Comparison of ENCODE assay signal across 8 cellular contexts in the genomic region with DNA sequence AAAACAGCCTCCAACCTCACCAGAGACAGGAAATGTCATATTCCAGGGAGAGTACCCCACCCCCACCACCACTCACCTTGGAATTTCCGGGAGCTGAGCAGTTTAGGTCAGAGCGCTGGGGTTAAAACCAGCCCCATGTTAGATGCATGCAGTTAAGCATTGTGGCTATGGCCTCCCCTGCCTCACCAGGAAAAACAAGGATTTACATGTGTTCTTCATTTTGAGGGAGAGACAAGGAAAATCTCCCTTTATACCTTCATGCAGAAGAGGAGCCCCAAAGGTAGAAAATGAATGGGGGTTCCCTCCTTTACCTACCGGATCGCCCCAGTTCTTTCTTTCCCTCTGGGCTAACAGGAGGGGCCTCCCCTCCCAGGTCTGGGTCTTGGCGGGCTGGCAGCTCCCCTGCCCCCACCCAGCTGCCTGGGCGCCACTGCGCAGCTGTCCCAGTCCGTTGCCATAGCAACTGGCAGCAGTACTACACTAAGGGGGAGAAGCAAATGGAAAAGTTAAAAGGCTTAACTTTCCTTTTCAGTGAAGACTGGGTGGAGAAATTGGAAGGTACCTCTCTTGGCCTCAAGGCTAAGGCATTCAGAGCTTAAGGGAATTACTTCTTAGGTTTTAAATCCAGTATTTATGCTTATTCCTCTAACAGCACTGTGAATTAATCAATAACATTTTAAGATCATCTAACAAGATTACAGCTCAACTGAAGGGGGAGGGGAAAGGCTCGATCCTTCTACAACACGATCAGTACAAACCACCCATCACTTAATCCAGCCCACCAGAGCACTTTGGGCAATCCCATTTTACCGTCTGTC. TPM values are rescaled to one million over a fixed set of nuclear protein-coding genes. Genes with fewer than 3 reads are reported as not detected.
DNase-seq lines count a peak whose midpoint lies in the region; ATAC-seq and TF ChIP-seq lines count a peak whose summit lies in the region.

No MANE protein-coding gene starts in this region.

- 17% methylated on average over 11 of the region's 11 CpGs for WGBS in liver

- TF ChIP-seq CTCF in GM10266 (IDR thresholded peaks at IDR 0.05; ENCODE audit: control insufficient read depth, insufficient read depth, low read depth, missing control alignments) (no peak), liver (IDR thresholded peaks at IDR 0.05; ENCODE audit: low read depth, low read length, missing input control) (no peak)

- H3K27me3 Mint-ChIP-seq in activated CD4-positive, alpha-beta T cell treated with anti-CD3 and anti-CD28 coated beads, Interleukin-2, amount 10 ng/mL, durations not matched to agents 7 days and 5 days: no peaks in the 10 kb centered on the region

- CTCF ChIA-PET in activated CD4-positive, alpha-beta T cell treated with anti-CD3 and anti-CD28 coated beads, Interleukin-2, amount 10 ng/mL, durations not matched to agents 7 days and 5 days (lab: Charles Lee): interaction anchor here (0.6 to 1.7 kb wide), 3 partner anchors 10 to 120 kb away, joined by 3 to 5 read pairs (median 4); no protein-coding TSS in a partner anchor

- H3K4me1 ChIP-seq in liver (ENCODE audit: control insufficient read depth in 4 of 4, insufficient read depth in 4 of 4, low read length in 3 of 4): peaks cover 12 to 25% (median 21%) of the 10 kb centered on the region in 4 donors

- no peaks in the 10 kb centered on the region for H3K9me3 Mint-ChIP-seq in activated CD4-positive, alpha-beta T cell treated with anti-CD3 and anti-CD28 coated beads, Interleukin-2, amount 10 ng/mL, durations not matched to agents 7 days and 5 days

- peak overlapping the region; percentile 54 for H3K27ac Mint-ChIP-seq in activated CD4-positive, alpha-beta T cell treated with anti-CD3 and anti-CD28 coated beads, Interleukin-2, amount 10 ng/mL, durations not matched to agents 7 days and 5 days

- H3K9me3 ChIP-seq in liver (ENCODE audit: control insufficient read depth in 4 of 4, low read length in 3 of 4): no peaks in the 10 kb centered on the region

- H3K4me1 Mint-ChIP-seq in activated CD4-positive, alpha-beta T cell treated with anti-CD3 and anti-CD28 coated beads, Interleukin-2, amount 10 ng/mL, durations not matched to agents 7 days and 5 days: peaks cover 33% of the 10 kb centered on the region

- H3K4me3 ChIP-seq in liver (ENCODE audit: low read depth in 1 of 3, low read length in 3 of 3): peak overlapping the region; percentile 41 to 69 (median 48)

- H3K9ac ChIP-seq in liver (ENCODE audit: low read depth in 1 of 2, low read length in 2 of 2): peak overlapping the region in 1 of 2 donors; percentile 69

- H3K4me3 Mint-ChIP-seq in activated CD4-positive, alpha-beta T cell treated with anti-CD3 and anti-CD28 coated beads, Interleukin-2, amount 10 ng/mL, durations not matched to agents 7 days and 5 days: no peak overlapping the region

- peak; percentile 75 for DNase-seq in GM10266 (ENCODE audit: extremely low spot score)
- peak; percentile 95 for DNase-seq in NCI-H2196 (lab: John Stamatoyannopoulos, UW; ENCODE audit: unreplicated experiment)
- peak; percentile 50 for DNase-seq in activated CD4-positive, alpha-beta T cell treated with anti-CD3 and anti-CD28 coated beads, Interleukin-2, amount 10 ng/mL, durations not matched to agents 7 days and 5 days
- DNase-seq in effector CD4-positive, alpha-beta T cell: peak; percentile 27
- DNase-seq in stimulated activated CD8-positive, alpha-beta memory T cell treated with anti-CD3 and anti-CD28 coated beads, Interleukin-4, amount 100 ng/mL, for 24 hours (ENCODE audit: low read depth): peak; percentile 26

- TF ChIP-seq RAD21 in liver (IDR thresholded peaks at IDR 0.05): peak in 1 of 2 donors; percentile 24

- H3K36me3 Mint-ChIP-seq in activated CD4-positive, alpha-beta T cell treated with anti-CD3 and anti-CD28 coated beads, Interleukin-2, amount 10 ng/mL, durations not matched to agents 7 days and 5 days (ENCODE audit: low read depth): peaks cover 39% of the 10 kb centered on the region

- no peaks in the 10 kb centered on the region for H3K27me3 ChIP-seq in liver (ENCODE audit: control insufficient read depth in 4 of 4, insufficient read depth in 4 of 4, low read length in 3 of 4)

- H3K36me3 ChIP-seq in liver (ENCODE audit: control insufficient read depth in 4 of 4, insufficient read depth in 3 of 4, low read depth in 1 of 4, low read length in 3 of 4): peaks cover 0 to 17% (median 8%) of the 10 kb centered on the region in 4 donors

- H3K27ac ChIP-seq in liver (ENCODE audit: low read depth in 1 of 2, low read length in 2 of 2): peak overlapping the region; percentile 42 to 71

- POLR2A ChIA-PET in activated CD4-positive, alpha-beta T cell treated with anti-CD3 and anti-CD28 coated beads, Interleukin-2, amount 10 ng/mL, durations not matched to agents 7 days and 5 days (lab: Charles Lee): no interaction called here

- ATAC-seq in HG02973 (IDR thresholded peaks at IDR 0.05; ENCODE audit: unreplicated experiment): peak; percentile 76
- ATAC-seq in HG03565 (IDR thresholded peaks at IDR 0.05; ENCODE audit: unreplicated experiment): no peak

TF ChIP-seq in liver, 16 proteins besides CTCF, POLR2A, EP300 and RAD21:
- TF ChIP-seq TAF1 (conservative IDR thresholded peaks at IDR 0.05) (no peak), FOXA2 (IDR thresholded peaks at IDR 0.05) (no peak), YY1 (IDR thresholded peaks at IDR 0.05) (peak; percentile 44), HNF4G (IDR thresholded peaks at IDR 0.05) (peak; percentile 12), SP1 (IDR thresholded peaks at IDR 0.05) (peak; percentile 8), HNF4A (conservative IDR thresholded peaks at IDR 0.05) (peak in 1 of 2 donors; percentile 4)

RNA-seq across cellular contexts. Expression of gene CBX5, which starts 20.5 kb away (rescaled TPM):
- total RNA-seq in activated CD4-positive, alpha-beta T cell treated with anti-CD3 and anti-CD28 coated beads, Interleukin-2, amount 10 ng/mL, durations not matched to agents 7 days and 5 days: 100 to 1,000 TPM; 145 to 170 TPM
- 10 to 100 TPM; 15.1 to 62.3 TPM for total RNA-seq in liver
- polyA plus RNA-seq in liver: 1 to 10 TPM; 4.4 to 10.0 TPM

RNA-seq across cellular contexts. Expression of gene HNRNPA1, which starts 21.1 kb away (rescaled TPM):
- 1,000 to 10,000 TPM; 1,432 to 1,554 TPM for total RNA-seq in activated CD4-positive, alpha-beta T cell treated with anti-CD3 and anti-CD28 coated beads, Interleukin-2, amount 10 ng/mL, durations not matched to agents 7 days and 5 days
- 100 to 1,000 TPM; 169 to 274 TPM for total RNA-seq in liver
- polyA plus RNA-seq in liver: 100 to 1,000 TPM in 1 of 2 donors, 10 to 100 TPM in 1; 81.0 to 241 TPM

RNA-seq across cellular contexts. Expression of gene NFE2, which starts 41.4 kb away (rescaled TPM):
- total RNA-seq in activated CD4-positive, alpha-beta T cell treated with anti-CD3 and anti-CD28 coated beads, Interleukin-2, amount 10 ng/mL, durations not matched to agents 7 days and 5 days: not detected
- 100 to 1,000 TPM in 1 of 2 donors, 1 to 10 TPM in 1; 1.7 to 155 TPM for total RNA-seq in liver
- under 1 TPM; 0.44 to 0.71 TPM for polyA plus RNA-seq in liver

Comparison
In these comparisons a context has a peak if more than half of its experiments do, and no peak if none do; other contexts are left out.
1. DNase-seq: peak in every context shown above with its lines; median percentile 95 in NCI-H2196; 75 in GM10266; 50 in activated CD4-positive, alpha-beta T cell treated with anti-CD3 and anti-CD28 coated beads, Interleukin-2, amount 10 ng/mL, durations not matched to agents 7 days and 5 days; 27 in effector CD4-positive, alpha-beta T cell; 26 in stimulated activated CD8-positive, alpha-beta memory T cell treated with anti-CD3 and anti-CD28 coated beads, Interleukin-4, amount 100 ng/mL, for 24 hours.
2. RNA of gene HNRNPA1, which starts 21.1 kb away (total RNA-seq): 1,432 to 1,554 TPM in activated CD4-positive, alpha-beta T cell treated with anti-CD3 and anti-CD28 coated beads, Interleukin-2, amount 10 ng/mL, durations not matched to agents 7 days and 5 days; 169 to 274 TPM in liver; every median in the first group is over 4 times any median in the second.